In the genomic region with DNA sequence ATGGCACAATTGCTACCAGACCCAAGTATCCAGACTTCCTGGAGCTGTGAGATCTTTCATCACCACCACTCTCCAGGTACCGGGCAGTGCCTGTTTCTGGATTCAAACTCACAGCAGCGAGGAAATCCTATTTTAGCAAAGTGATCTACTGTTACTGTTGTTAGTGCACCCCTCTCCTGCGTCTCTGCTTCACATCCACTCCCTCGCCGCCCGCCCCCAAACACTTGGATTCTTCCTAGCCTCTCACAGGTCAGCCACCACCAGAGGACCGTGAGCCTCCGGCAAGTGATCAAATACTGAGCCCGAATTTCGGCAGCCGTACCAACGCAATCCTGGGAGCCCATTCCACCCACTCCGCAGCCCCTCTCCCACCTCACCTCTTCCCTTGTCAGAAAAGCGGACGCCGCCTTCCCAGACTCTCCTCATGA, we compare ENCODE assay signal across 8 cellular contexts. TPM values are rescaled to one million over a fixed set of nuclear protein-coding genes. Genes with fewer than 3 reads are reported as not detected.
A peak's percentile ranks its signal among the peaks of the same experiment; 100 is the strongest.
DNase-seq lines count a peak whose midpoint lies in the region; ATAC-seq and TF ChIP-seq lines count a peak whose summit lies in the region.

No MANE protein-coding gene starts in this region.

- peak overlapping the region; percentile 98 for H3K27ac Mint-ChIP-seq in activated CD4-positive, alpha-beta T cell treated with anti-CD3 and anti-CD28 coated beads, Interleukin-2, amount 10 ng/mL, durations not matched to agents 24 days and 14 days
- peak overlapping the region; percentile 99 for H3K27ac Mint-ChIP-seq in memory B cell

- peak; percentile 60 for ATAC-seq in HG02884 (IDR thresholded peaks at IDR 0.05; ENCODE audit: unreplicated experiment)
- peak; percentile 66 for ATAC-seq in memory B cell (ENCODE audit: low read depth)

- intact Hi-C loops in A673 (cut with micrococcal nuclease; ENCODE audit: unreplicated experiment): no loop called here
- intact Hi-C loops in activated CD4-positive, alpha-beta T cell treated with anti-CD3 and anti-CD28 coated beads, Interleukin-2, amount 10 ng/mL, durations not matched to agents 24 days and 14 days (cut with micrococcal nuclease): loop anchor here (1.0 to 5.0 kb wide), 5 partner anchors 34 to 387 kb away; a partner anchor contains a TSS

- peak overlapping the region; percentile 97 for H3K4me3 Mint-ChIP-seq in activated CD4-positive, alpha-beta T cell treated with anti-CD3 and anti-CD28 coated beads, Interleukin-2, amount 10 ng/mL, durations not matched to agents 24 days and 14 days
- peak overlapping the region; percentile 98 for H3K4me3 Mint-ChIP-seq in memory B cell

- H3K4me1 ChIP-seq in A673 (ENCODE audit: insufficient read depth, low read length, poor library complexity, severe bottlenecking): peaks cover 23% of the 10 kb centered on the region
- H3K4me1 ChIP-seq in effector memory CD4-positive, alpha-beta T cell (ENCODE audit: control insufficient read depth, insufficient read depth, low read length, poor library complexity, severe bottlenecking): peaks cover 11% of the 10 kb centered on the region

- DNase-seq in A673 (ENCODE audit: low spot score) (peak; percentile 77), GM13977 (ENCODE audit: low spot score) (peak; percentile 58), NCI-H2196 treated with DMSO at 0.1 percent for 48 hours (lab: John Stamatoyannopoulos, UW; ENCODE audit: unreplicated experiment) (peak; percentile 64), memory B cell (ENCODE audit: low spot score in 2 of 2) (no peak)
- DNase-seq in activated CD4-positive, alpha-beta T cell treated with anti-CD3 and anti-CD28 coated beads, Interleukin-2, amount 10 ng/mL, durations not matched to agents 24 days and 14 days: peak; percentile 87
- DNase-seq in effector memory CD4-positive, alpha-beta T cell: peak; percentile 37 to 53 (median 47)
- peak; percentile 45 for DNase-seq in stimulated activated CD8-positive, alpha-beta memory T cell treated with anti-CD3 and anti-CD28 coated beads, Interleukin-4, amount 100 ng/mL, for 24 hours (ENCODE audit: low read depth)

- peaks cover 45% of the 10 kb centered on the region for H3K4me1 Mint-ChIP-seq in activated CD4-positive, alpha-beta T cell treated with anti-CD3 and anti-CD28 coated beads, Interleukin-2, amount 10 ng/mL, durations not matched to agents 24 days and 14 days
- H3K4me1 Mint-ChIP-seq in memory B cell: peaks cover 33% of the 10 kb centered on the region

- POLR2A ChIA-PET in A673 (lab: Charles Lee; ENCODE audit: low non-redundant PET): no interaction called here

- H3K9me3 Mint-ChIP-seq in activated CD4-positive, alpha-beta T cell treated with anti-CD3 and anti-CD28 coated beads, Interleukin-2, amount 10 ng/mL, durations not matched to agents 24 days and 14 days: no peaks in the 10 kb centered on the region
- H3K9me3 Mint-ChIP-seq in memory B cell: no peaks in the 10 kb centered on the region

- TSS peak; percentile 78 for BruUV-seq in A673 (replicated peaks; lab: Mats Ljungman, UMichigan)

- peak overlapping the region; percentile 99 for H3K27ac ChIP-seq in A673 (ENCODE audit: low read depth, low read length, poor library complexity, severe bottlenecking)
- peak overlapping the region; percentile 99 for H3K27ac ChIP-seq in effector memory CD4-positive, alpha-beta T cell (ENCODE audit: insufficient read depth, low read length, poor library complexity, severe bottlenecking)

- peaks cover 37% of the 10 kb centered on the region for H3K36me3 ChIP-seq in A673 (ENCODE audit: insufficient read depth, low read length, poor library complexity, severe bottlenecking)
- no peaks in the 10 kb centered on the region for H3K36me3 ChIP-seq in effector memory CD4-positive, alpha-beta T cell (ENCODE audit: control insufficient read depth, insufficient read depth, low read length)

- in situ Hi-C loops in GM13977 (cut with MboI; ENCODE audit: low pct_unique_long_range_greater_than_20kb, low sequenced_read_pairs, unreplicated experiment): no loop called here

- H3K9me3 ChIP-seq in A673 (ENCODE audit: low read depth, low read length, poor library complexity, severe bottlenecking): no peaks in the 10 kb centered on the region
- no peaks in the 10 kb centered on the region for H3K9me3 ChIP-seq in effector memory CD4-positive, alpha-beta T cell (ENCODE audit: control insufficient read depth, low read length)

- peak overlapping the region; percentile 88 for H3K4me3 ChIP-seq in A673 (ENCODE audit: low read depth, low read length, poor library complexity, severe bottlenecking)
- H3K4me3 ChIP-seq in effector memory CD4-positive, alpha-beta T cell (ENCODE audit: insufficient read depth, low read depth, low read length, poor library complexity, severe bottlenecking): peak overlapping the region; percentile 68

- peaks cover 26% of the 10 kb centered on the region for H3K36me3 Mint-ChIP-seq in activated CD4-positive, alpha-beta T cell treated with anti-CD3 and anti-CD28 coated beads, Interleukin-2, amount 10 ng/mL, durations not matched to agents 24 days and 14 days (ENCODE audit: low read depth)
- H3K36me3 Mint-ChIP-seq in memory B cell: peaks cover 9% of the 10 kb centered on the region

- no peaks in the 10 kb centered on the region for H3K27me3 Mint-ChIP-seq in activated CD4-positive, alpha-beta T cell treated with anti-CD3 and anti-CD28 coated beads, Interleukin-2, amount 10 ng/mL, durations not matched to agents 24 days and 14 days
- no peaks in the 10 kb centered on the region for H3K27me3 Mint-ChIP-seq in memory B cell

- no peaks in the 10 kb centered on the region for H3K27me3 ChIP-seq in A673 (replicated peaks; ENCODE audit: insufficient read depth, low read depth, low read length, poor library complexity)
- no peaks in the 10 kb centered on the region for H3K27me3 ChIP-seq in effector memory CD4-positive, alpha-beta T cell (replicated peaks; ENCODE audit: control insufficient read depth, insufficient read depth, low read length, poor library complexity, severe bottlenecking)

- CTCF ChIA-PET in A673 (lab: Charles Lee): no interaction called here

- no peak for TF ChIP-seq CTCF in A673 (conservative IDR thresholded peaks at IDR 0.05; ENCODE audit: low read depth, low read length)
- peak; percentile 19 for TF ChIP-seq CTCF in GM13977 (IDR thresholded peaks at IDR 0.05; ENCODE audit: extremely low read depth, insufficient read depth, missing control alignments)

RNA-seq across cellular contexts. Expression of a gene that starts 0.5 kb away (rescaled TPM):
- total RNA-seq in A673 (2021): 20.1 and 26.4 TPM in 2 replicates
- 17.7 and 18.4 TPM in 2 replicates for total RNA-seq in activated CD4-positive, alpha-beta T cell treated with anti-CD3 and anti-CD28 coated beads, Interleukin-2, amount 10 ng/mL, durations not matched to agents 24 days and 14 days

RNA-seq across cellular contexts. Expression of a gene that starts 0.6 kb away (rescaled TPM):
- 72.6 and 73.5 TPM in 2 replicates for total RNA-seq in A673 (2021)
- total RNA-seq in activated CD4-positive, alpha-beta T cell treated with anti-CD3 and anti-CD28 coated beads, Interleukin-2, amount 10 ng/mL, durations not matched to agents 24 days and 14 days: 42.4 and 50.5 TPM in 2 replicates

Comparison
In these comparisons a context has a peak if more than half of its experiments do, and no peak if none do; other contexts are left out.
1. DNase-seq: peak in A673 (single experiment), GM13977 (single experiment), NCI-H2196 treated with DMSO at 0.1 percent for 48 hours (single experiment), activated CD4-positive, alpha-beta T cell treated with anti-CD3 and anti-CD28 coated beads, Interleukin-2, amount 10 ng/mL, durations not matched to agents 24 days and 14 days (single experiment), effector memory CD4-positive, alpha-beta T cell (3 of 3) and stimulated activated CD8-positive, alpha-beta memory T cell treated with anti-CD3 and anti-CD28 coated beads, Interleukin-4, amount 100 ng/mL, for 24 hours (single experiment); none in memory B cell (0 of 2).